Comparison of ENCODE assay signal across 9 cellular contexts in genomic region chr19:3398114-3398899, GRCh38. TPM values are rescaled to one million over a fixed set of nuclear protein-coding genes. Genes with fewer than 3 reads are reported as not detected.
DNase-seq lines count a peak whose midpoint lies in the region; ATAC-seq and TF ChIP-seq lines count a peak whose summit lies in the region.
"Had no signal": no experiment of that assay in that cellular context is flagged by ENCODE, and none has a peak within 500 bp of the region (broad histone marks: within the 10 kb centered on the region; RNA-seq: fewer than 3 reads in every experiment).

No MANE protein-coding gene starts in this region.

- H3K4me1 ChIP-seq in muscle layer of colon (ENCODE audit: insufficient read depth, low read length) (peaks cover 41% of the 10 kb centered on the region), tibial nerve (peaks cover 0 to 69% (median 37%) of the 10 kb centered on the region in 4 donors)
- no peaks in the 10 kb centered on the region for H3K4me1 ChIP-seq in CD8-positive, alpha-beta T cell (ENCODE audit: insufficient read depth, low read length)

- WGBS in tibial nerve, 2 donors: 32 to 41% methylated on average over 28 to 31 of the region's 31 CpGs

- TF ChIP-seq CTCF in tibial nerve (IDR thresholded peaks at IDR 0.05): no peak
- TF ChIP-seq CTCF in CD8-positive, alpha-beta T cell (IDR thresholded peaks at IDR 0.05): no peak
- TF ChIP-seq CTCF in GM13977 (IDR thresholded peaks at IDR 0.05; ENCODE audit: extremely low read depth, insufficient read depth, missing control alignments): no peak

- H3K27me3 ChIP-seq in muscle layer of colon (ENCODE audit: control insufficient read depth in 1 of 2, insufficient read depth in 2 of 2, low read length in 2 of 2): no peaks in the 10 kb centered on the region
- H3K27me3 ChIP-seq in tibial nerve: no peaks in the 10 kb centered on the region
- H3K27me3 ChIP-seq in CD8-positive, alpha-beta T cell (ENCODE audit: insufficient read depth, low read length): no peaks in the 10 kb centered on the region

- H3K4me3 Mint-ChIP-seq in CD8-positive, alpha-beta T cell: no peak overlapping the region

- peak overlapping the region; percentile 93 for H3K9ac ChIP-seq in muscle layer of colon (ENCODE audit: low read length)

- peaks cover 3% of the 10 kb centered on the region for H3K36me3 Mint-ChIP-seq in CD8-positive, alpha-beta T cell

- peaks cover 9% of the 10 kb centered on the region for H3K36me3 ChIP-seq in muscle layer of colon (ENCODE audit: insufficient read depth, low read length)
- H3K36me3 ChIP-seq in tibial nerve: peaks cover 0 to 15% (median 0%) of the 10 kb centered on the region in 3 donors
- no peaks in the 10 kb centered on the region for H3K36me3 ChIP-seq in CD8-positive, alpha-beta T cell (ENCODE audit: insufficient read depth, low read length)

- H3K27ac Mint-ChIP-seq in CD8-positive, alpha-beta T cell: no peak overlapping the region

- CTCF ChIA-PET in CD8-positive, alpha-beta T cell (lab: Charles Lee): interaction anchor here (0.5 to 0.6 kb wide), 2 partner anchors 31 to 44 kb away, joined by 3 read pairs; no protein-coding TSS in a partner anchor

- H3K9me3 ChIP-seq in muscle layer of colon (ENCODE audit: low read length): no peaks in the 10 kb centered on the region
- H3K9me3 ChIP-seq in tibial nerve: no peaks in the 10 kb centered on the region
- no peaks in the 10 kb centered on the region for H3K9me3 ChIP-seq in CD8-positive, alpha-beta T cell (ENCODE audit: low read length)

- H3K27ac ChIP-seq in angular gyrus (ENCODE audit: low read depth, low read length) (peak overlapping the region; percentile 99), muscle layer of colon (ENCODE audit: low read depth, low read length) (peak overlapping the region; percentile 98), tibial nerve (peak overlapping the region; percentile 53 to 100 (median 86))
- no peak overlapping the region for H3K27ac ChIP-seq in CD8-positive, alpha-beta T cell (ENCODE audit: low read depth, low read length)

- POLR2A ChIA-PET in CD8-positive, alpha-beta T cell (lab: Charles Lee): no interaction called here

- peak; percentile 84 for DNase-seq in cardiac septum (ENCODE audit: low spot score)
- peak; percentile 71 to 78 for DNase-seq in tibial nerve (ENCODE audit: low spot score in 2 of 2)
- DNase-seq in CD8-positive, alpha-beta T cell: no peak
- DNase-seq in activated naive CD4-positive, alpha-beta T cell treated with anti-CD3 and anti-CD28 coated beads, Interleukin-2, amount 50 U/mL, for 16 hours: no peak
- DNase-seq in GM13977 (ENCODE audit: low spot score): no peak
- DNase-seq: activated effector memory CD4-positive, alpha-beta T cell treated with anti-CD3 and anti-CD28 coated beads, Interleukin-2, amount 50 U/mL, for 16 hours had no signal

- H3K4me3 ChIP-seq in muscle layer of colon (ENCODE audit: low read depth in 1 of 2, low read length in 2 of 2): peak overlapping the region; percentile 47 to 69
- H3K4me3 ChIP-seq in tibial nerve: peak overlapping the region; percentile 7 to 50 (median 22)
- no peak overlapping the region for H3K4me3 ChIP-seq in CD8-positive, alpha-beta T cell (ENCODE audit: low read depth, low read length)

- intact Hi-C loops in cardiac septum (cut with DNase I): no loop called here
- intact Hi-C loops in CD8-positive, alpha-beta T cell (cut with DNase I, micrococcal nuclease): no loop called here

- no peak for ATAC-seq in CD8-positive, alpha-beta T cell
- ATAC-seq in GM21447 (IDR thresholded peaks at IDR 0.05; ENCODE audit: unreplicated experiment): no peak

- TF ChIP-seq POLR2A in tibial nerve (IDR thresholded peaks at IDR 0.05): peak in 1 of 2 donors; percentile 51

- peak; percentile 57 to 92 for TF ChIP-seq EP300 in tibial nerve (IDR thresholded peaks at IDR 0.05)

- in situ Hi-C loops in GM13977 (cut with MboI; ENCODE audit: low pct_unique_long_range_greater_than_20kb, low sequenced_read_pairs, unreplicated experiment): no loop called here

- H3K9me3 Mint-ChIP-seq in CD8-positive, alpha-beta T cell: no peaks in the 10 kb centered on the region

- no peaks in the 10 kb centered on the region for H3K27me3 Mint-ChIP-seq in CD8-positive, alpha-beta T cell (ENCODE audit: low read depth)

- H3K4me1 Mint-ChIP-seq in CD8-positive, alpha-beta T cell (ENCODE audit: low read depth): peaks cover 3% of the 10 kb centered on the region

RNA-seq across cellular contexts. Expression of gene NFIC, which starts 31.9 kb away (rescaled TPM):
- total RNA-seq in cardiac septum: 178 TPM
- 100 to 1,000 TPM; 138 to 200 (median 160) TPM for total RNA-seq in tibial nerve
- total RNA-seq in CD8-positive, alpha-beta T cell: 10 to 100 TPM; 16.5 to 17.5 TPM

Comparison
In these comparisons a context has a peak if more than half of its experiments do, and no peak if none do; other contexts are left out.
1. DNase-seq: peak in cardiac septum (single experiment) and tibial nerve (2 of 2); none in CD8-positive, alpha-beta T cell (0 of 7), activated naive CD4-positive, alpha-beta T cell treated with anti-CD3 and anti-CD28 coated beads, Interleukin-2, amount 50 U/mL, for 16 hours (single experiment) and GM13977 (single experiment).